Comparison of ENCODE assay signal across 15 cellular contexts in the genomic region with DNA sequence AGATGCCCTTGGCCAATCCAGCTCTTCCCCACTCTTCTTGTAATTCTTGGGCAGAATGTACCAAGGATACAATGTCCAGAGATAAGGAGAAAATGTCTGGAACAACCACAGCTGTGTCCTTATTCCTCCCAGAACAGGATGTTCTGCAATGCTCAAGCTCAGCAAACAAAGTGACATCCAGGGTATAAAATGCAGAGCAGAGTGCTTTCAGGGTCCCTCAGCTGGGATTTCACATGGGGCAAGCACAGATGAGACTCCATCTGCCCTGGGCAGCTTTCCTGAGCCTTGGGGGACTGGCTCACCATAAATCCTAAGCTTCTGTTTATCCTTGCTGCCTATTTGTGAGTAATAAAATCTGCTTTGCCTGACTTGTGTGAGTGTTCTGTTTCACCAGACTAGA.
DNase-seq lines count a peak whose midpoint lies in the region; ATAC-seq and TF ChIP-seq lines count a peak whose summit lies in the region.
"Had no signal": no experiment of that assay in that cellular context is flagged by ENCODE, and none has a peak within 500 bp of the region (broad histone marks: within the 10 kb centered on the region; RNA-seq: fewer than 3 reads in every experiment).

No MANE protein-coding gene starts in this region.

- DNase-seq in H4 (ENCODE audit: low spot score) (peak; percentile 21), colonic mucosa (peak; percentile 34), left lung (no peak), smooth muscle cell (lab: John Stamatoyannopoulos, UW; ENCODE audit: unreplicated experiment) (no peak), MG63 (no peak), Kasumi-1 (lab: John Stamatoyannopoulos, UW) (no peak), progenitor cell of endocrine pancreas (ENCODE audit: low spot score, unreplicated experiment) (no peak)
- DNase-seq: activated CD4-positive, alpha-beta memory T cell treated with anti-CD3 and anti-CD28 coated beads, Interleukin-2, amount 10 ng/mL, durations not matched to agents 7 days and 5 days; activated naive CD4-positive, alpha-beta T cell treated with anti-CD3 and anti-CD28 coated beads, Interleukin-2, amount 50 U/mL, for 16 hours; nucleus accumbens; substantia nigra; SW 1271 had no signal

- peak; percentile 25 for ATAC-seq in left lung
- ATAC-seq in HG03139 (IDR thresholded peaks at IDR 0.05; ENCODE audit: unreplicated experiment): no peak

- H3K27ac Mint-ChIP-seq in progenitor cell of endocrine pancreas: no peak overlapping the region
- H3K27ac Mint-ChIP-seq: activated CD4-positive, alpha-beta memory T cell treated with anti-CD3 and anti-CD28 coated beads, Interleukin-2, amount 10 ng/mL, durations not matched to agents 7 days and 5 days had no signal

- H4K20me1 ChIP-seq in smooth muscle cell (ENCODE audit: low read depth): no peaks in the 10 kb centered on the region
- H4K20me1 ChIP-seq: BLaER1 had no signal

- peaks cover 45% of the 10 kb centered on the region for H3F3A ChIP-seq in smooth muscle cell (ENCODE audit: low read depth)

- peaks cover 8% of the 10 kb centered on the region for H3K4me1 Mint-ChIP-seq in progenitor cell of endocrine pancreas (ENCODE audit: low read depth)
- H3K4me1 Mint-ChIP-seq: activated CD4-positive, alpha-beta memory T cell treated with anti-CD3 and anti-CD28 coated beads, Interleukin-2, amount 10 ng/mL, durations not matched to agents 7 days and 5 days had no signal

- peaks cover 4% of the 10 kb centered on the region for H3K36me3 Mint-ChIP-seq in progenitor cell of endocrine pancreas (ENCODE audit: insufficient read depth)

- no peaks in the 10 kb centered on the region for H3K79me2 ChIP-seq in smooth muscle cell (ENCODE audit: low read depth)

- H3K4me3 ChIP-seq in colonic mucosa: no peak overlapping the region
- no peak overlapping the region for H3K4me3 ChIP-seq in left lung
- H3K4me3 ChIP-seq in smooth muscle cell: no peak overlapping the region
- no peak overlapping the region for H3K4me3 ChIP-seq in MG63
- H3K4me3 ChIP-seq: BLaER1 had no signal

- no peak for TF ChIP-seq CTCF in colonic mucosa (IDR thresholded peaks at IDR 0.05)
- TF ChIP-seq CTCF in left lung (IDR thresholded peaks at IDR 0.05): no peak
- TF ChIP-seq CTCF in smooth muscle cell (IDR thresholded peaks at IDR 0.05; ENCODE audit: borderline replicate concordance, insufficient read depth, poor library complexity, severe bottlenecking): no peak
- TF ChIP-seq CTCF in progenitor cell of endocrine pancreas (IDR thresholded peaks at IDR 0.05; ENCODE audit: unreplicated experiment): no peak

- peak overlapping the region; percentile 65 for H3K4me2 ChIP-seq in smooth muscle cell
- H3K4me2 ChIP-seq: BLaER1 had no signal

- peak overlapping the region; percentile 44 for H3K27ac ChIP-seq in colonic mucosa
- peak overlapping the region; percentile 23 to 44 for H3K27ac ChIP-seq in left lung
- peak overlapping the region; percentile 91 for H3K27ac ChIP-seq in smooth muscle cell (ENCODE audit: low read depth)
- H3K27ac ChIP-seq: BLaER1, HL-60 had no signal

- H3K9me3 Mint-ChIP-seq in progenitor cell of endocrine pancreas (ENCODE audit: low read depth): peaks cover 16% of the 10 kb centered on the region

- H2AFZ ChIP-seq in smooth muscle cell (ENCODE audit: low read depth): no peak overlapping the region

- H3K4me1 ChIP-seq in colonic mucosa (no peaks in the 10 kb centered on the region), left lung (no peaks in the 10 kb centered on the region), smooth muscle cell (ENCODE audit: low read depth) (peaks cover 7% of the 10 kb centered on the region)

- no peak overlapping the region for H3K4me3 Mint-ChIP-seq in progenitor cell of endocrine pancreas (ENCODE audit: low read depth)
- H3K4me3 Mint-ChIP-seq: activated CD4-positive, alpha-beta memory T cell treated with anti-CD3 and anti-CD28 coated beads, Interleukin-2, amount 10 ng/mL, durations not matched to agents 7 days and 5 days had no signal

- H3K27me3 Mint-ChIP-seq in progenitor cell of endocrine pancreas: no peaks in the 10 kb centered on the region

- H3K9ac ChIP-seq in colonic mucosa (ENCODE audit: low read depth in 2 of 2, low read length in 2 of 2) (no peak overlapping the region), smooth muscle cell (ENCODE audit: low read depth) (peak overlapping the region; percentile 30)
- H3K9ac ChIP-seq: BLaER1 had no signal

- intact Hi-C loops in colonic mucosa (cut with DNase I) (no loop called here), left lung (cut with DNase I) (no loop called here)

- no peaks in the 10 kb centered on the region for H3K27me3 ChIP-seq in colonic mucosa
- no peaks in the 10 kb centered on the region for H3K27me3 ChIP-seq in left lung
- H3K27me3 ChIP-seq in smooth muscle cell (ENCODE audit: low read depth): no peaks in the 10 kb centered on the region
- no peaks in the 10 kb centered on the region for H3K27me3 ChIP-seq in MG63
- H3K27me3 ChIP-seq: BLaER1 had no signal

- no peaks in the 10 kb centered on the region for H3K9me3 ChIP-seq in colonic mucosa
- peaks cover 0 to 32% of the 10 kb centered on the region in 2 donors for H3K9me3 ChIP-seq in left lung
- no peaks in the 10 kb centered on the region for H3K9me3 ChIP-seq in smooth muscle cell (replicated peaks; ENCODE audit: low read depth)
- peaks cover 9% of the 10 kb centered on the region for H3K9me3 ChIP-seq in MG63

- H3K36me3 ChIP-seq in colonic mucosa: no peaks in the 10 kb centered on the region
- H3K36me3 ChIP-seq in left lung: no peaks in the 10 kb centered on the region
- H3K36me3 ChIP-seq in smooth muscle cell (ENCODE audit: low read depth): no peaks in the 10 kb centered on the region
- H3K36me3 ChIP-seq in MG63: no peaks in the 10 kb centered on the region
- H3K36me3 ChIP-seq: BLaER1 had no signal

Comparison
In these comparisons a context has a peak if more than half of its experiments do, and no peak if none do; other contexts are left out.
1. DNase-seq: peak in H4 (single experiment) and colonic mucosa (single experiment); none in left lung (0 of 2), smooth muscle cell (single experiment), MG63 (single experiment), Kasumi-1 (0 of 2) and progenitor cell of endocrine pancreas (single experiment).
2. H3K27ac ChIP-seq: peak in every context shown above with its lines; median percentile 91 in smooth muscle cell; 44 in colonic mucosa; 34 in left lung.